23 cellular contexts compared by ENCODE assay signal in the genomic region with DNA sequence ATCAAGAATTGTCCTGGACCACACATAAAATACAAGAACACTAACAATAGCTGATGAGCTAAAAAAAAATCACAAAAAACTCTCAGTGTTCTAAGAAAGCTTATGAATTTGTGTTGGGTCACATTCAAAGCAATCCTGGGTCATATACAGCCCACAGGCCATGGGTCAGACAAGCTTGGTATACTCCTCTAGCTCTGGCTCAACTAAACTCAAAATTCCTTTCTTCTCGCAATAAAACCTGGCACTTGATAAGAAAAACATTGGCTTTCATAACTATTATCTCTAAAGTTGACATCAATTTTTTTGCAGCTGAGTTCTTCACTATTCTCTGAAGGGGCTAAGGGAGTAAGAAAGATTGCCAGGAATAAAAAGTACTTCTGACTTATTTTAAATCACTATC.
"Had no signal": no experiment of that assay in that cellular context is flagged by ENCODE, and none has a peak within 500 bp of the region (broad histone marks: within the 10 kb centered on the region; RNA-seq: fewer than 3 reads in every experiment).

No MANE protein-coding gene starts in this region.

- H3K27me3 Mint-ChIP-seq: activated naive CD8-positive, alpha-beta T cell; activated T-cell treated with anti-CD3 and anti-CD28 coated beads, Interleukin-2, amount 50 U/mL, for 24 hours; central memory CD8-positive, alpha-beta T cell; naive B cell; T-helper 17 cell had no signal

- H3K4me1 ChIP-seq: adrenal gland, gastrocnemius medialis, thyroid gland had no signal

- ATAC-seq: esophagus mucosa; gastrocnemius medialis; lower lobe of right lung; stimulated activated naive CD8-positive, alpha-beta T cell treated with anti-CD3 and anti-CD28 coated beads, Interleukin-15, Interleukin-2, amounts not matched to agents 100 U/mL and 50 U/mL, for 24 hours; T-helper 17 cell; upper lobe of right lung had no signal

- H3K36me3 ChIP-seq: adrenal gland, gastrocnemius medialis, lower lobe of right lung, sigmoid colon, thyroid gland, upper lobe of right lung had no signal

- DNase-seq: activated CD4-positive, alpha-beta T cell treated with anti-CD3 and anti-CD28 coated beads for 48 hours; activated naive CD4-positive, alpha-beta T cell; activated T-cell treated with anti-CD3 and anti-CD28 coated beads, Interleukin-2, amount 50 U/mL, for 24 hours; adrenal gland; effector memory CD4-positive, alpha-beta T cell; gastrocnemius medialis; hippocampal formation; lower lobe of right lung; naive B cell; sigmoid colon; stimulated activated CD4-positive, alpha-beta T cell treated with anti-CD3 and anti-CD28 coated beads, Interleukin-4, amount 100 ng/mL, for 1 hour; stimulated activated naive CD8-positive, alpha-beta T cell treated with anti-CD3 and anti-CD28 coated beads, Interleukin-15, Interleukin-2, amounts not matched to agents 100 U/mL and 50 U/mL, for 24 hours; substantia nigra; SW 1271; T-helper 17 cell; thyroid gland; upper lobe of right lung had no signal

- H3K9me3 Mint-ChIP-seq: activated T-cell treated with anti-CD3 and anti-CD28 coated beads, Interleukin-2, amount 50 U/mL, for 24 hours; activated T-helper 2 cell treated with anti-CD3 and anti-CD28 coated beads, Interferon-gamma antibody, Interleukin-2, Interleukin-4, amounts not matched to agents 10 μg/mL and 5 μg/mL and 100 μg/mL, durations not matched to agents 14 hours and 24 hours and 36 hours; central memory CD8-positive, alpha-beta T cell; neural crest cell had no signal

- H3K4me1 Mint-ChIP-seq: neural crest cell had no signal

- H3K27me3 ChIP-seq: adrenal gland, gastrocnemius medialis, sigmoid colon, thyroid gland, upper lobe of right lung had no signal

- H3K9me3 ChIP-seq: adrenal gland, gastrocnemius medialis, lower lobe of right lung, sigmoid colon, thyroid gland, upper lobe of right lung had no signal

- H3K4me3 ChIP-seq: adrenal gland, gastrocnemius medialis, lower lobe of right lung, sigmoid colon, smooth muscle cell, thyroid gland, upper lobe of right lung had no signal

- H3K27ac ChIP-seq: adrenal gland, gastrocnemius medialis, lower lobe of right lung, thyroid gland, upper lobe of right lung had no signal

- H3K4me3 Mint-ChIP-seq: activated naive CD8-positive, alpha-beta T cell; activated T-cell treated with anti-CD3 and anti-CD28 coated beads, Interleukin-2, amount 50 U/mL, for 24 hours; central memory CD8-positive, alpha-beta T cell; neural crest cell; T-helper 17 cell had no signal

- H3K36me3 Mint-ChIP-seq: activated naive CD8-positive, alpha-beta T cell; naive B cell had no signal

- H3K27ac Mint-ChIP-seq: activated naive CD8-positive, alpha-beta T cell; activated T-cell treated with anti-CD3 and anti-CD28 coated beads, Interleukin-2, amount 50 U/mL, for 24 hours; activated T-helper 2 cell treated with anti-CD3 and anti-CD28 coated beads, Interferon-gamma antibody, Interleukin-2, Interleukin-4, amounts not matched to agents 10 μg/mL and 5 μg/mL and 100 μg/mL, durations not matched to agents 14 hours and 24 hours and 36 hours; T-helper 17 cell had no signal

- H3K4me2 ChIP-seq: smooth muscle cell had no signal
